30 cellular contexts compared by ENCODE assay signal in genomic region chr10:94277450-94277849, GRCh38.
"Had no signal": no experiment of that assay in that cellular context is flagged by ENCODE, and none has a peak within 500 bp of the region (broad histone marks: within the 10 kb centered on the region; RNA-seq: fewer than 3 reads in every experiment).

No MANE protein-coding gene starts in this region.

- H3K4me3 Mint-ChIP-seq: naive thymus-derived CD8-positive, alpha-beta T cell; natural killer cell treated with Interleukin-12 subunit alpha and Interleukin-12 subunit beta and Interleukin-15 and Interleukin-18, amount 100 ng/mL, for 72 hours; nephron progenitor cell; neural crest cell; stimulated activated memory B cell treated with anti-CD40 and anti-IgM and Interleukin-4, amounts not matched to agents 10 μg/mL and 1 μg/mL and 100 μg/mL, for 72 hours; stimulated activated naive CD8-positive, alpha-beta T cell treated with anti-CD3 and anti-CD28 coated beads, Interleukin-15, amount 100 ng/mL, for 72 hours had no signal

- H3K36me3 Mint-ChIP-seq: natural killer cell treated with Interleukin-12 subunit alpha and Interleukin-12 subunit beta and Interleukin-15 and Interleukin-18, amount 100 ng/mL, for 72 hours; stimulated activated memory B cell treated with anti-CD40 and anti-IgM and Interleukin-4, amounts not matched to agents 10 μg/mL and 1 μg/mL and 100 μg/mL, for 72 hours had no signal

- H3K9me3 ChIP-seq: neutrophil, psoas muscle, right lobe of liver, sigmoid colon, suprapubic skin, testis, tibial artery, transverse colon, upper lobe of left lung, vagina had no signal

- H3K4me1 ChIP-seq: parathyroid adenoma, suprapubic skin, vagina had no signal

- H3K4me1 Mint-ChIP-seq: nephron progenitor cell had no signal

- ATAC-seq: naive thymus-derived CD8-positive, alpha-beta T cell; natural killer cell treated with Interleukin-12 subunit alpha and Interleukin-12 subunit beta and Interleukin-15 and Interleukin-18, amount 100 ng/mL, for 72 hours; psoas muscle; right cardiac atrium; right lobe of liver; stimulated activated memory B cell treated with anti-CD40 and anti-IgM and Interleukin-4, amounts not matched to agents 10 μg/mL and 1 μg/mL and 100 μg/mL, for 72 hours; stimulated activated naive CD8-positive, alpha-beta T cell treated with anti-CD3 and anti-CD28 coated beads, Interleukin-15, amount 100 ng/mL, for 72 hours; stimulated activated naive CD8-positive, alpha-beta T cell treated with anti-CD3 and anti-CD28 coated beads, Interleukin-15, Interleukin-2, amounts not matched to agents 100 U/mL and 50 U/mL, for 24 hours had no signal

- H3K4me3 ChIP-seq: psoas muscle, right lobe of liver, sigmoid colon, suprapubic skin, testis, tibial artery, transverse colon, upper lobe of left lung, vagina had no signal

- H3K27me3 ChIP-seq: right lobe of liver, sigmoid colon, suprapubic skin, testis, tibial artery, transverse colon, upper lobe of left lung, vagina had no signal

- H3K27ac Mint-ChIP-seq: naive thymus-derived CD8-positive, alpha-beta T cell; natural killer cell treated with Interleukin-12 subunit alpha and Interleukin-12 subunit beta and Interleukin-15 and Interleukin-18, amount 100 ng/mL, for 72 hours; nephron progenitor cell; progenitor cell of endocrine pancreas; stimulated activated memory B cell treated with anti-CD40 and anti-IgM and Interleukin-4, amounts not matched to agents 10 μg/mL and 1 μg/mL and 100 μg/mL, for 72 hours had no signal

- DNase-seq: naive thymus-derived CD8-positive, alpha-beta T cell; nephron progenitor cell; nucleus accumbens; posterior cingulate gyrus; psoas muscle; right cardiac atrium; right lobe of liver; sigmoid colon; small intestine; stimulated activated CD4-positive, alpha-beta T cell treated with anti-CD3 and anti-CD28 coated beads, Interleukin-12 subunit alpha, Interleukin-12 subunit beta, amount 100 ng/mL, for 4 hours; stimulated activated CD4-positive, alpha-beta T cell treated with anti-CD3 and anti-CD28 coated beads, Interleukin-1b, Interleukin-23, amount 100 ng/mL, for 48 hours; stimulated activated CD4-positive, alpha-beta T cell treated with anti-CD3 and anti-CD28 coated beads, Interleukin-4, amount 100 ng/mL, for 1 hour; stimulated activated CD4-positive, alpha-beta T cell treated with anti-CD3 and anti-CD28 coated beads, Interleukin-4, amount 100 ng/mL, for 4 hours; stimulated activated CD8-positive, alpha-beta memory T cell treated with anti-CD3 and anti-CD28 coated beads, Interleukin-4, amount 100 ng/mL, for 48 hours; stimulated activated naive CD4-positive, alpha-beta T cell; stimulated activated naive CD8-positive, alpha-beta T cell treated with anti-CD3 and anti-CD28 coated beads, Interleukin-15, amount 100 ng/mL, for 72 hours; stimulated activated naive CD8-positive, alpha-beta T cell treated with anti-CD3 and anti-CD28 coated beads, Interleukin-15, Interleukin-2, amounts not matched to agents 100 U/mL and 50 U/mL, for 24 hours; substantia nigra; testis; tibial artery; transverse colon; upper lobe of left lung had no signal

- H3K36me3 ChIP-seq: neutrophil, right lobe of liver, sigmoid colon, suprapubic skin, transverse colon, upper lobe of left lung, vagina had no signal

- H3K27ac ChIP-seq: neutrophil, parathyroid adenoma, psoas muscle, right lobe of liver, sigmoid colon, suprapubic skin, testis, tibial artery, transverse colon, upper lobe of left lung, vagina had no signal

- H3K27me3 Mint-ChIP-seq: progenitor cell of endocrine pancreas; stimulated activated memory B cell treated with anti-CD40 and anti-IgM and Interleukin-4, amounts not matched to agents 10 μg/mL and 1 μg/mL and 100 μg/mL, for 72 hours had no signal
